In the genomic region with DNA sequence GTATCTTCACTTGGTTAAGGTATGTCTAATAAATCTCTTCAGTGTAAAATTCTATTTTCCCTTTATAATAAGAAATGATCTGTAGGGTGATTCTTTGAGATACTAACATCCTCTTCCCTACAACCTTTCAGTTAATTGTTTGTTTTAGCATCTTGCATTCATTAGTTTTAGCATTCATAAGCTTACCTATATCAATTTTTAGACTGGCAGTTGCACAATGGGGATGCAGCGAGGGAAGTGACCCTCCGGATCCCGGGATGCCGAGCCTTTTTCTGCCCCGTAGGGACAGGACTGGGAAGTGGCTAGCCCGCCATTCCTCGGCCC, we compare ENCODE assay signal across 1 cellular context.
TF ChIP-seq lines count a peak whose summit lies in the region.

No MANE protein-coding gene starts in this region.

TF ChIP-seq in GM12878, 131 proteins besides CTCF, POLR2A, EP300 and RAD21 (continued from another document):
- TF ChIP-seq FOXM1 (IDR thresholded peaks at IDR 0.05; ENCODE audit: low read depth, low read length) (no peak), STAT1 (conservative IDR thresholded peaks at IDR 0.05) (no peak)
- TF ChIP-seq, protein P1, sequence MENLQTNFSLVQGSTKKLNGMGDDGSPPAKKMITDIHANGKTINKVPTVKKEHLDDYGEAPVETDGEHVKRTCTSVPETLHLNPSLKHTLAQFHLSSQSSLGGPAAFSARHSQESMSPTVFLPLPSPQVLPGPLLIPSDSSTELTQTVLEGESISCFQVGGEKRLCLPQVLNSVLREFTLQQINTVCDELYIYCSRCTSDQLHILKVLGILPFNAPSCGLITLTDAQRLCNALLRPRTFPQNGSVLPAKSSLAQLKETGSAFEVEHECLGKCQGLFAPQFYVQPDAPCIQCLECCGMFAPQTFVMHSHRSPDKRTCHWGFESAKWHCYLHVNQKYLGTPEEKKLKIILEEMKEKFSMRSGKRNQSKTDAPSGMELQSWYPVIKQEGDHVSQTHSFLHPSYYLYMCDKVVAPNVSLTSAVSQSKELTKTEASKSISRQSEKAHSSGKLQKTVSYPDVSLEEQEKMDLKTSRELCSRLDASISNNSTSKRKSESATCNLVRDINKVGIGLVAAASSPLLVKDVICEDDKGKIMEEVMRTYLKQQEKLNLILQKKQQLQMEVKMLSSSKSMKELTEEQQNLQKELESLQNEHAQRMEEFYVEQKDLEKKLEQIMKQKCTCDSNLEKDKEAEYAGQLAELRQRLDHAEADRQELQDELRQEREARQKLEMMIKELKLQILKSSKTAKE (IDR thresholded peaks at IDR 0.05; ENCODE audit: low read depth, poor library complexity, severe bottlenecking), result no peak
- TF ChIP-seq, protein P2, sequence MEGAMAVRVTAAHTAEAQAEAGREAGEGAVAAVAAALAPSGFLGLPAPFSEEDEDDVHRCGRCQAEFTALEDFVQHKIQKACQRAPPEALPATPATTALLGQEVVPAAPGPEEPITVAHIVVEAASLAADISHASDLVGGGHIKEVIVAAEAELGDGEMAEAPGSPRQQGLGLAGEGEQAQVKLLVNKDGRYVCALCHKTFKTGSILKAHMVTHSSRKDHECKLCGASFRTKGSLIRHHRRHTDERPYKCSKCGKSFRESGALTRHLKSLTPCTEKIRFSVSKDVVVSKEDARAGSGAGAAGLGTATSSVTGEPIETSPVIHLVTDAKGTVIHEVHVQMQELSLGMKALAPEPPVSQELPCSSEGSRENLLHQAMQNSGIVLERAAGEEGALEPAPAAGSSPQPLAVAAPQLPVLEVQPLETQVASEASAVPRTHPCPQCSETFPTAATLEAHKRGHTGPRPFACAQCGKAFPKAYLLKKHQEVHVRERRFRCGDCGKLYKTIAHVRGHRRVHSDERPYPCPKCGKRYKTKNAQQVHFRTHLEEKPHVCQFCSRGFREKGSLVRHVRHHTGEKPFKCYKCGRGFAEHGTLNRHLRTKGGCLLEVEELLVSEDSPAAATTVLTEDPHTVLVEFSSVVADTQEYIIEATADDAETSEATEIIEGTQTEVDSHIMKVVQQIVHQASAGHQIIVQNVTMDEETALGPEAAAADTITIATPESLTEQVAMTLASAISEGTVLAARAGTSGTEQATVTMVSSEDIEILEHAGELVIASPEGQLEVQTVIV (IDR thresholded peaks at IDR 0.05; ENCODE audit: borderline replicate concordance, partially characterized antibody), result no peak
- TF ChIP-seq, protein P3, sequence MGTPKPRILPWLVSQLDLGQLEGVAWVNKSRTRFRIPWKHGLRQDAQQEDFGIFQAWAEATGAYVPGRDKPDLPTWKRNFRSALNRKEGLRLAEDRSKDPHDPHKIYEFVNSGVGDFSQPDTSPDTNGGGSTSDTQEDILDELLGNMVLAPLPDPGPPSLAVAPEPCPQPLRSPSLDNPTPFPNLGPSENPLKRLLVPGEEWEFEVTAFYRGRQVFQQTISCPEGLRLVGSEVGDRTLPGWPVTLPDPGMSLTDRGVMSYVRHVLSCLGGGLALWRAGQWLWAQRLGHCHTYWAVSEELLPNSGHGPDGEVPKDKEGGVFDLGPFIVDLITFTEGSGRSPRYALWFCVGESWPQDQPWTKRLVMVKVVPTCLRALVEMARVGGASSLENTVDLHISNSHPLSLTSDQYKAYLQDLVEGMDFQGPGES (IDR thresholded peaks at IDR 0.05), result no peak
